ENCODE assay signal across 16 cellular contexts in genomic region chr1:15350151-15350550, GRCh38.
"Had no signal": no experiment of that assay in that cellular context is flagged by ENCODE, and none has a peak within 500 bp of the region (broad histone marks: within the 10 kb centered on the region; RNA-seq: fewer than 3 reads in every experiment).

No MANE protein-coding gene starts in this region.

- H3K36me3 ChIP-seq: gastrocnemius medialis, heart right ventricle, neutrophil, tibial artery had no signal

- H3K27me3 ChIP-seq: tibial artery had no signal

- ATAC-seq: activated CD4-positive, CD25-positive, alpha-beta regulatory T cell treated with anti-CD3 and anti-CD28 coated beads, Interleukin-2, amount 50 U/mL, for 24 hours; gastrocnemius medialis; left ventricle myocardium superior; right cardiac atrium; stimulated activated memory B cell treated with anti-CD40 and anti-IgM and Interleukin-4, amounts not matched to agents 10 μg/mL and 1 μg/mL and 100 μg/mL, for 72 hours had no signal

- H3K9me3 Mint-ChIP-seq: stimulated activated memory B cell treated with anti-CD40 and anti-IgM and Interleukin-4, amounts not matched to agents 10 μg/mL and 1 μg/mL and 100 μg/mL, for 72 hours had no signal

- H3K27ac Mint-ChIP-seq: progenitor cell of endocrine pancreas; stimulated activated memory B cell treated with anti-CD40 and anti-IgM and Interleukin-4, amounts not matched to agents 10 μg/mL and 1 μg/mL and 100 μg/mL, for 72 hours had no signal

- H3K4me3 ChIP-seq: gastrocnemius medialis, heart right ventricle, SK-N-MC, tibial artery had no signal

- H3K36me3 Mint-ChIP-seq: stimulated activated memory B cell treated with anti-CD40 and anti-IgM and Interleukin-4, amounts not matched to agents 10 μg/mL and 1 μg/mL and 100 μg/mL, for 72 hours had no signal

- H3K4me1 ChIP-seq: gastrocnemius medialis had no signal

- H3K27ac ChIP-seq: epithelial cell of prostate, gastrocnemius medialis, heart right ventricle, neutrophil, SK-N-MC, tibial artery had no signal

- H3K9me3 ChIP-seq: gastrocnemius medialis, heart right ventricle, neutrophil, tibial artery had no signal

- H3K4me3 Mint-ChIP-seq: stimulated activated memory B cell treated with anti-CD40 and anti-IgM and Interleukin-4, amounts not matched to agents 10 μg/mL and 1 μg/mL and 100 μg/mL, for 72 hours had no signal

- DNase-seq: activated CD4-positive, alpha-beta T cell treated with anti-CD3 and anti-CD28 coated beads, Interleukin-2, amount 50 U/mL, for 48 hours; activated gamma-delta T cell treated with Interleukin-2 at 50 U/mL for 16 hours; activated T-cell treated with anti-CD3 and anti-CD28 coated beads, Interleukin-2, amount 50 U/mL, for 48 hours; effector CD8-positive, alpha-beta T cell; gastrocnemius medialis; heart right ventricle; left ventricle myocardium superior; T-helper 1 cell; tibial artery had no signal
